24 cellular contexts compared by ENCODE assay signal in genomic region chr19:682678-683320, GRCh38. TPM values are rescaled to one million over a fixed set of nuclear protein-coding genes. Genes with fewer than 3 reads are reported as not detected.
A peak's percentile ranks its signal among the peaks of the same experiment; 100 is the strongest.
DNase-seq lines count a peak whose midpoint lies in the region; ATAC-seq, FAIRE-seq and TF ChIP-seq lines count a peak whose summit lies in the region.
"Had no signal": no experiment of that assay in that cellular context is flagged by ENCODE, and none has a peak within 500 bp of the region (broad histone marks: within the 10 kb centered on the region; RNA-seq: fewer than 3 reads in every experiment).

No MANE protein-coding gene starts in this region.

- TF ChIP-seq RAD21 in HepG2 (CRISPR knock-in tag; IDR thresholded peaks at IDR 0.05): no peak

- peak overlapping the region; percentile 38 for H3K27ac Mint-ChIP-seq in osteocyte (ENCODE audit: unreplicated experiment)
- no peak overlapping the region for H3K27ac Mint-ChIP-seq in stimulated activated naive CD8-positive, alpha-beta T cell treated with anti-CD3 and anti-CD28 coated beads, Interleukin-15, amount 100 ng/mL, for 72 hours
- H3K27ac Mint-ChIP-seq: CD8-positive, alpha-beta T cell had no signal

- no peaks in the 10 kb centered on the region for H3K36me3 ChIP-seq in HepG2 (replicated peaks in 1 of 2; ENCODE audit: control insufficient read depth in 1 of 2, insufficient read depth in 2 of 2, low read length in 2 of 2)
- no peaks in the 10 kb centered on the region for H3K36me3 ChIP-seq in right lobe of liver
- H3K36me3 ChIP-seq in kidney (ENCODE audit: control insufficient read depth in 1 of 2, insufficient read depth in 2 of 2, low read length in 2 of 2): no peaks in the 10 kb centered on the region
- H3K36me3 ChIP-seq: BLaER1 treated with 17β-estradiol and CSF1 and Interleukin-3, amounts not matched to agents 10 nM and 100 nM had no signal

- 84% methylated on average over 8 of the region's 25 CpGs for WGBS in HepG2 (ENCODE audit: low lambda C conversion rate)
- no CpG with 5 or more reads among the region's 25 CpGs for WGBS in right lobe of liver (ENCODE audit: insufficient coverage, low coverage, low lambda C conversion rate, missing lambda C conversion rate)

- H3K79me2 ChIP-seq in HepG2 (ENCODE audit: insufficient read depth, low read length): no peaks in the 10 kb centered on the region

- H3K4me3 ChIP-seq in HepG2 (replicated peaks in 1 of 3; ENCODE audit: insufficient read depth in 1 of 3, low read depth in 2 of 3, low read length in 3 of 3): no peak overlapping the region
- no peak overlapping the region for H3K4me3 ChIP-seq in right lobe of liver
- H3K4me3 ChIP-seq in kidney (ENCODE audit: low read length in 2 of 2): no peak overlapping the region
- H3K4me3 ChIP-seq: BLaER1 treated with 17β-estradiol and CSF1 and Interleukin-3, amounts not matched to agents 10 nM and 100 nM; SJSA1 had no signal

- CTCF ChIA-PET in HepG2 (lab: Yijun Ruan, JAX; ENCODE audit: low intra/inter-chr PET ratio, low total read pairs): no interaction called here

- intact Hi-C loops in HepG2 (cut with micrococcal nuclease; ENCODE audit: unreplicated experiment): no loop called here
- intact Hi-C loops in right lobe of liver (cut with DNase I): no loop called here
- intact Hi-C loops in kidney (cut with DNase I): no loop called here

- in situ Hi-C loops in HepG2 (cut with HindIII; ENCODE audit: extremely low pct_ligation_motif_present, low pct_unique_long_range_greater_than_20kb): no loop called here

- no peak for FAIRE-seq in HepG2 (lab: Jason Lieb, UNC)
- FAIRE-seq in kidney (lab: Jason Lieb, UNC): no peak
- FAIRE-seq: GM12892, GM18507 had no signal

- no peaks in the 10 kb centered on the region for H3K36me3 Mint-ChIP-seq in osteocyte (ENCODE audit: unreplicated experiment)
- H3K36me3 Mint-ChIP-seq: CD8-positive, alpha-beta T cell; IgD-negative memory B cell had no signal

- no peak for DNase-seq in HepG2 (ENCODE audit: low spot score)
- DNase-seq in right lobe of liver: no peak
- peak; percentile 83 for DNase-seq in kidney
- no peak for DNase-seq in osteocyte (ENCODE audit: extremely low spot score, unreplicated experiment)
- DNase-seq in stimulated activated naive CD8-positive, alpha-beta T cell treated with anti-CD3 and anti-CD28 coated beads, Interleukin-15, amount 100 ng/mL, for 72 hours: no peak
- DNase-seq: Calu3; CD8-positive, alpha-beta T cell; DMS79; GOT3; Karpas-422; NCI-H1417 treated with DMSO at 0.1 percent for 48 hours; NCI-H187 treated with DMSO at 0.1 percent for 48 hours; NCI-H226; NCI-H524 had no signal

- H3K27ac ChIP-seq in HepG2 (ENCODE audit: extremely low read length, insufficient read depth, low read length) (no peak overlapping the region), right lobe of liver (no peak overlapping the region), kidney (ENCODE audit: low read depth in 2 of 2, low read length in 2 of 2) (no peak overlapping the region)
- H3K27ac ChIP-seq: HL-60, SJSA1 had no signal

- no peaks in the 10 kb centered on the region for H3K27me3 Mint-ChIP-seq in osteocyte (ENCODE audit: unreplicated experiment)
- no peaks in the 10 kb centered on the region for H3K27me3 Mint-ChIP-seq in stimulated activated naive CD8-positive, alpha-beta T cell treated with anti-CD3 and anti-CD28 coated beads, Interleukin-15, amount 100 ng/mL, for 72 hours

- H3K4me2 ChIP-seq in HepG2 (ENCODE audit: low read depth, low read length): no peak overlapping the region
- H3K4me2 ChIP-seq: BLaER1 treated with 17β-estradiol and CSF1 and Interleukin-3, amounts not matched to agents 10 nM and 100 nM had no signal

- TF ChIP-seq EP300 in HepG2 (IDR thresholded peaks at IDR 0.05; ENCODE audit: low read depth in 2 of 2, low read length in 2 of 2) (no peak), HepG2 (CRISPR knock-in tag; IDR thresholded peaks at IDR 0.05; ENCODE audit: borderline replicate concordance) (no peak)

- TF ChIP-seq POLR2A in HepG2 (IDR thresholded peaks at IDR 0.05; ENCODE audit: insufficient read depth in 1 of 2, low read depth in 2 of 2, low read length in 2 of 2) (no peak), right lobe of liver (IDR thresholded peaks at IDR 0.05) (no peak)

- H3K27me3 ChIP-seq in HepG2 (ENCODE audit: control insufficient read depth in 1 of 2, insufficient read depth in 2 of 2, low read length in 2 of 2) (no peaks in the 10 kb centered on the region), right lobe of liver (no peaks in the 10 kb centered on the region)
- H3K27me3 ChIP-seq: SJSA1 had no signal

- ATAC-seq in HepG2: no peak
- no peak for ATAC-seq in right lobe of liver
- ATAC-seq in stimulated activated naive CD8-positive, alpha-beta T cell treated with anti-CD3 and anti-CD28 coated beads, Interleukin-15, amount 100 ng/mL, for 72 hours: no peak
- no peak for ATAC-seq in HG03521 (IDR thresholded peaks at IDR 0.05; ENCODE audit: unreplicated experiment)
- ATAC-seq in HG03139 (IDR thresholded peaks at IDR 0.05; ENCODE audit: unreplicated experiment): no peak
- ATAC-seq: CD8-positive, alpha-beta T cell had no signal

- H3K9me3 ChIP-seq in HepG2 (ENCODE audit: low read length) (no peaks in the 10 kb centered on the region), right lobe of liver (no peaks in the 10 kb centered on the region), kidney (ENCODE audit: control insufficient read depth in 1 of 2, low read length in 2 of 2) (no peaks in the 10 kb centered on the region)
- H3K9me3 ChIP-seq: BLaER1 treated with 17β-estradiol and CSF1 and Interleukin-3, amounts not matched to agents 10 nM and 100 nM had no signal

- POLR2A ChIA-PET in HepG2 (lab: Yijun Ruan, JAX): interaction anchor here (1.2 kb wide), 1 partner anchor 21 kb away, joined by 6 read pairs; no protein-coding TSS in a partner anchor

- no peaks in the 10 kb centered on the region for H4K20me1 ChIP-seq in HepG2 (ENCODE audit: insufficient read depth, low read length)

- H2AFZ ChIP-seq in HepG2 (ENCODE audit: low read length): no peak overlapping the region

- peaks cover 29% of the 10 kb centered on the region for H3K4me1 ChIP-seq in HepG2 (ENCODE audit: insufficient read depth, low read length)
- peaks cover 0 to 7% (median 0%) of the 10 kb centered on the region in 4 donors for H3K4me1 ChIP-seq in right lobe of liver
- peaks cover 0 to 4% of the 10 kb centered on the region in 2 donors for H3K4me1 ChIP-seq in kidney (ENCODE audit: control insufficient read depth in 1 of 2, insufficient read depth in 1 of 2, low read depth in 1 of 2, low read length in 2 of 2)

- H3K4me1 Mint-ChIP-seq in osteocyte (ENCODE audit: unreplicated experiment): peaks cover 22% of the 10 kb centered on the region
- H3K4me1 Mint-ChIP-seq in stimulated activated naive CD8-positive, alpha-beta T cell treated with anti-CD3 and anti-CD28 coated beads, Interleukin-15, amount 100 ng/mL, for 72 hours: peaks cover 14% of the 10 kb centered on the region

- H3K9ac ChIP-seq in HepG2 (ENCODE audit: insufficient read depth, low read depth, low read length) (no peak overlapping the region), kidney (ENCODE audit: low read length in 2 of 2) (no peak overlapping the region)
- H3K9ac ChIP-seq: BLaER1 treated with 17β-estradiol and CSF1 and Interleukin-3, amounts not matched to agents 10 nM and 100 nM had no signal

- no peak overlapping the region for H3K4me3 Mint-ChIP-seq in osteocyte (ENCODE audit: unreplicated experiment)
- no peak overlapping the region for H3K4me3 Mint-ChIP-seq in stimulated activated naive CD8-positive, alpha-beta T cell treated with anti-CD3 and anti-CD28 coated beads, Interleukin-15, amount 100 ng/mL, for 72 hours
- H3K4me3 Mint-ChIP-seq: CD8-positive, alpha-beta T cell had no signal

- no TSS peak for BruUV-seq in HepG2 (replicated peaks; lab: Mats Ljungman, UMichigan)

- TF ChIP-seq CTCF in HepG2 (CRISPR knock-in tag; IDR thresholded peaks at IDR 0.05): no peak
- TF ChIP-seq CTCF in right lobe of liver (IDR thresholded peaks at IDR 0.05): no peak
- no peak for TF ChIP-seq CTCF in kidney (IDR thresholded peaks at IDR 0.05; ENCODE audit: borderline replicate concordance, extremely low read depth, insufficient read depth)
- no peak for TF ChIP-seq CTCF in osteocyte (IDR thresholded peaks at IDR 0.05)

- H3K9me3 Mint-ChIP-seq in osteocyte (ENCODE audit: unreplicated experiment): no peaks in the 10 kb centered on the region
- H3K9me3 Mint-ChIP-seq in stimulated activated naive CD8-positive, alpha-beta T cell treated with anti-CD3 and anti-CD28 coated beads, Interleukin-15, amount 100 ng/mL, for 72 hours: no peaks in the 10 kb centered on the region
- H3K9me3 Mint-ChIP-seq: CD8-positive, alpha-beta T cell; IgD-negative memory B cell had no signal

RNA-seq across cellular contexts. Expression of gene FSTL3, which starts 6.6 kb away (rescaled TPM):
- total RNA-seq in HepG2 (2016; rRNA removed; fragmentation: Illumina TruSeq; extraction: Trizol): 5.8 and 13.5 TPM in 2 replicates
- 3.3 and 3.8 TPM in 2 replicates for total RNA-seq in HepG2 (2016; cell fraction: cytosol; rRNA removed; fragmentation: Illumina TruSeq; extraction: Trizol; ENCODE audit: low read depth)
- 4.6 and 14.2 TPM in 2 replicates for total RNA-seq in HepG2 (2016; cell fraction: insoluble cytoplasmic fraction; rRNA removed; fragmentation: Illumina TruSeq; extraction: Trizol)
- total RNA-seq in HepG2 (2016; cell fraction: membrane; rRNA removed; fragmentation: Illumina TruSeq; extraction: Trizol): 7.0 and 8.2 TPM in 2 replicates
- 11.9 and 15.2 TPM in 2 replicates for total RNA-seq in HepG2 (2016; cell fraction: nucleus; rRNA removed; fragmentation: Illumina TruSeq; extraction: Trizol)
- polyA plus RNA-seq in HepG2 (2011; rRNA removed): 15.6 and 30.9 TPM in 2 replicates
- polyA plus RNA-seq in HepG2 (2011; cell fraction: cytosol; rRNA removed): 24.5 and 32.7 TPM in 2 replicates
- polyA plus RNA-seq in HepG2 (2011; cell fraction: nucleus; rRNA removed): 151 and 166 TPM in 2 replicates
- 19.0 and 28.0 TPM in 2 replicates for polyA plus RNA-seq in HepG2 (2012)
- 3.1 and 4.0 TPM in 2 replicates for polyA plus RNA-seq in HepG2 (2016; cell fraction: cytosol; fragmentation: Illumina TruSeq; extraction: Trizol; ENCODE audit: low read depth)
- 6.4 and 7.0 TPM in 2 replicates for polyA plus RNA-seq in HepG2 (2016; cell fraction: insoluble cytoplasmic fraction; fragmentation: Illumina TruSeq; extraction: Trizol; ENCODE audit: low read depth)
- polyA plus RNA-seq in HepG2 (2016; cell fraction: membrane; fragmentation: Illumina TruSeq; extraction: Trizol; ENCODE audit: low read depth): 5.8 and 6.2 TPM in 2 replicates
- polyA plus RNA-seq in HepG2 (2016; cell fraction: nucleus; fragmentation: Illumina TruSeq; extraction: Trizol; ENCODE audit: insufficient read depth, low read depth): 30.9 and 40.0 TPM in 2 replicates
- polyA minus RNA-seq in HepG2 (2011; rRNA and poly(A)+ RNA removed; ENCODE audit: low replicate concordance): 28.2 and 70.2 TPM in 2 replicates
- 10.6 and 21.0 TPM in 2 replicates for polyA minus RNA-seq in HepG2 (2011; cell fraction: cytosol; rRNA and poly(A)+ RNA removed)
- polyA minus RNA-seq in HepG2 (2011; cell fraction: nucleus; rRNA and poly(A)+ RNA removed): 6.8 and 7.9 TPM in 2 replicates
- 10 to 100 TPM in 3 of 6 experiments, 1 to 10 TPM in 3; 4.2 to 18.7 (median 10.4) TPM for total RNA-seq in right lobe of liver
- 63.0 TPM for total RNA-seq in kidney
- 23.9 TPM for polyA plus RNA-seq in kidney (ENCODE audit: insufficient read depth, low read depth, low replicate concordance)
- 109 and 111 TPM in 2 replicates for total RNA-seq in osteocyte

RNA-seq across cellular contexts. Expression of gene PRSS57, which starts 12.5 kb away (rescaled TPM):
- total RNA-seq in HepG2 (2016; rRNA removed; fragmentation: Illumina TruSeq; extraction: Trizol): not detected in 2 replicates
- total RNA-seq in HepG2 (2016; cell fraction: cytosol; rRNA removed; fragmentation: Illumina TruSeq; extraction: Trizol; ENCODE audit: low read depth): not detected in 2 replicates
- total RNA-seq in HepG2 (2016; cell fraction: insoluble cytoplasmic fraction; rRNA removed; fragmentation: Illumina TruSeq; extraction: Trizol): not detected in 2 replicates
- not detected in 2 replicates for total RNA-seq in HepG2 (2016; cell fraction: membrane; rRNA removed; fragmentation: Illumina TruSeq; extraction: Trizol)
- not detected in 2 replicates for total RNA-seq in HepG2 (2016; cell fraction: nucleus; rRNA removed; fragmentation: Illumina TruSeq; extraction: Trizol)
- 0.12 and 0.20 TPM in 2 replicates for polyA plus RNA-seq in HepG2 (2011; rRNA removed)
- 0.10 and 0.20 TPM in 2 replicates for polyA plus RNA-seq in HepG2 (2011; cell fraction: cytosol; rRNA removed)
- polyA plus RNA-seq in HepG2 (2011; cell fraction: nucleus; rRNA removed): not detected in 2 replicates
- polyA plus RNA-seq in HepG2 (2012): 0.13 and 0.16 TPM in 2 replicates
- polyA plus RNA-seq in HepG2 (2016; cell fraction: cytosol; fragmentation: Illumina TruSeq; extraction: Trizol; ENCODE audit: low read depth): not detected in 2 replicates
- not detected in 2 replicates for polyA plus RNA-seq in HepG2 (2016; cell fraction: insoluble cytoplasmic fraction; fragmentation: Illumina TruSeq; extraction: Trizol; ENCODE audit: low read depth)
- polyA plus RNA-seq in HepG2 (2016; cell fraction: membrane; fragmentation: Illumina TruSeq; extraction: Trizol; ENCODE audit: low read depth): not detected in 2 replicates
- not detected in 2 replicates for polyA plus RNA-seq in HepG2 (2016; cell fraction: nucleus; fragmentation: Illumina TruSeq; extraction: Trizol; ENCODE audit: insufficient read depth, low read depth)
- polyA minus RNA-seq in HepG2 (2011; rRNA and poly(A)+ RNA removed; ENCODE audit: low replicate concordance): not detected in 2 replicates
- polyA minus RNA-seq in HepG2 (2011; cell fraction: cytosol; rRNA and poly(A)+ RNA removed): not detected in 2 replicates
- polyA minus RNA-seq in HepG2 (2011; cell fraction: nucleus; rRNA and poly(A)+ RNA removed): not detected in 2 replicates
- total RNA-seq in right lobe of liver: under 1 TPM in 1 of 6 experiments, not detected in 5; 0.20 TPM
- not detected for total RNA-seq in kidney
- not detected for polyA plus RNA-seq in kidney (ENCODE audit: insufficient read depth, low read depth, low replicate concordance)
- not detected in 2 replicates for total RNA-seq in osteocyte
- total RNA-seq: Calu3; CD8-positive, alpha-beta T cell; HT1080; MCF 10A; SJSA1 had no signal
- polyA plus RNA-seq: IgD-negative memory B cell had no signal

RNA-seq across cellular contexts. Expression of gene RNF126, which starts 19.8 kb away (rescaled TPM):
- total RNA-seq in HepG2 (2016; rRNA removed; fragmentation: Illumina TruSeq; extraction: Trizol): 18.5 and 34.0 TPM in 2 replicates
- total RNA-seq in HepG2 (2016; cell fraction: cytosol; rRNA removed; fragmentation: Illumina TruSeq; extraction: Trizol; ENCODE audit: low read depth): 60.7 and 62.9 TPM in 2 replicates
- 14.0 and 32.5 TPM in 2 replicates for total RNA-seq in HepG2 (2016; cell fraction: insoluble cytoplasmic fraction; rRNA removed; fragmentation: Illumina TruSeq; extraction: Trizol)
- total RNA-seq in HepG2 (2016; cell fraction: membrane; rRNA removed; fragmentation: Illumina TruSeq; extraction: Trizol): 51.8 and 70.5 TPM in 2 replicates
- total RNA-seq in HepG2 (2016; cell fraction: nucleus; rRNA removed; fragmentation: Illumina TruSeq; extraction: Trizol): 20.4 and 26.7 TPM in 2 replicates
- polyA plus RNA-seq in HepG2 (2011; rRNA removed): 23.2 and 24.6 TPM in 2 replicates
- 21.4 and 33.6 TPM in 2 replicates for polyA plus RNA-seq in HepG2 (2011; cell fraction: cytosol; rRNA removed)
- polyA plus RNA-seq in HepG2 (2011; cell fraction: nucleus; rRNA removed): 96.9 and 98.7 TPM in 2 replicates
- 47.4 and 51.2 TPM in 2 replicates for polyA plus RNA-seq in HepG2 (2012)
- polyA plus RNA-seq in HepG2 (2016; cell fraction: cytosol; fragmentation: Illumina TruSeq; extraction: Trizol; ENCODE audit: low read depth): 83.7 and 90.8 TPM in 2 replicates
- polyA plus RNA-seq in HepG2 (2016; cell fraction: insoluble cytoplasmic fraction; fragmentation: Illumina TruSeq; extraction: Trizol; ENCODE audit: low read depth): 29.9 and 39.9 TPM in 2 replicates
- polyA plus RNA-seq in HepG2 (2016; cell fraction: membrane; fragmentation: Illumina TruSeq; extraction: Trizol; ENCODE audit: low read depth): 79.7 and 88.6 TPM in 2 replicates
- polyA plus RNA-seq in HepG2 (2016; cell fraction: nucleus; fragmentation: Illumina TruSeq; extraction: Trizol; ENCODE audit: insufficient read depth, low read depth): 75.9 and 77.0 TPM in 2 replicates
- 10.7 and 26.6 TPM in 2 replicates for polyA minus RNA-seq in HepG2 (2011; rRNA and poly(A)+ RNA removed; ENCODE audit: low replicate concordance)
- polyA minus RNA-seq in HepG2 (2011; cell fraction: cytosol; rRNA and poly(A)+ RNA removed): 18.3 and 21.9 TPM in 2 replicates
- 28.0 and 36.3 TPM in 2 replicates for polyA minus RNA-seq in HepG2 (2011; cell fraction: nucleus; rRNA and poly(A)+ RNA removed)
- 10 to 100 TPM; 18.3 to 85.0 (median 28.8) TPM for total RNA-seq in right lobe of liver
- total RNA-seq in kidney: 38.0 TPM
- polyA plus RNA-seq in kidney (ENCODE audit: insufficient read depth, low read depth, low replicate concordance): 33.3 TPM
- total RNA-seq in osteocyte: 37.3 and 40.8 TPM in 2 replicates

RNA-seq across cellular contexts. Expression of gene PALM, which starts 25.9 kb away (rescaled TPM):
- total RNA-seq in HepG2 (2016; rRNA removed; fragmentation: Illumina TruSeq; extraction: Trizol) (9.7 and 10.8 TPM in 2 replicates), right lobe of liver (10 to 100 TPM in 2 of 6 experiments, 1 to 10 TPM in 4; 4.6 to 12.7 (median 7.1) TPM), kidney (49.4 TPM), osteocyte (236 and 251 TPM in 2 replicates)
- 8.3 and 10.1 TPM in 2 replicates for total RNA-seq in HepG2 (2016; cell fraction: cytosol; rRNA removed; fragmentation: Illumina TruSeq; extraction: Trizol; ENCODE audit: low read depth)
- total RNA-seq in HepG2 (2016; cell fraction: insoluble cytoplasmic fraction; rRNA removed; fragmentation: Illumina TruSeq; extraction: Trizol): 6.4 and 11.8 TPM in 2 replicates
- total RNA-seq in HepG2 (2016; cell fraction: membrane; rRNA removed; fragmentation: Illumina TruSeq; extraction: Trizol): 16.6 and 19.9 TPM in 2 replicates
- total RNA-seq in HepG2 (2016; cell fraction: nucleus; rRNA removed; fragmentation: Illumina TruSeq; extraction: Trizol): 6.7 and 6.9 TPM in 2 replicates
- polyA plus RNA-seq in HepG2 (2011; rRNA removed) (4.0 and 5.4 TPM in 2 replicates), kidney (ENCODE audit: insufficient read depth, low read depth, low replicate concordance) (92.3 TPM)
- polyA plus RNA-seq in HepG2 (2011; cell fraction: cytosol; rRNA removed): 3.7 and 4.7 TPM in 2 replicates
- polyA plus RNA-seq in HepG2 (2011; cell fraction: nucleus; rRNA removed): 6.0 and 7.8 TPM in 2 replicates
- polyA plus RNA-seq in HepG2 (2012): 12.4 and 19.1 TPM in 2 replicates
- 9.4 and 11.9 TPM in 2 replicates for polyA plus RNA-seq in HepG2 (2016; cell fraction: cytosol; fragmentation: Illumina TruSeq; extraction: Trizol; ENCODE audit: low read depth)
- 15.1 and 19.3 TPM in 2 replicates for polyA plus RNA-seq in HepG2 (2016; cell fraction: insoluble cytoplasmic fraction; fragmentation: Illumina TruSeq; extraction: Trizol; ENCODE audit: low read depth)
- polyA plus RNA-seq in HepG2 (2016; cell fraction: membrane; fragmentation: Illumina TruSeq; extraction: Trizol; ENCODE audit: low read depth): 19.1 and 21.1 TPM in 2 replicates
- polyA plus RNA-seq in HepG2 (2016; cell fraction: nucleus; fragmentation: Illumina TruSeq; extraction: Trizol; ENCODE audit: insufficient read depth, low read depth): 18.9 and 19.6 TPM in 2 replicates
- polyA minus RNA-seq in HepG2 (2011; rRNA and poly(A)+ RNA removed; ENCODE audit: low replicate concordance): 1.1 and 5.2 TPM in 2 replicates
- polyA minus RNA-seq in HepG2 (2011; cell fraction: cytosol; rRNA and poly(A)+ RNA removed): 5.4 and 5.6 TPM in 2 replicates
- 2.2 TPM in 2 replicates for polyA minus RNA-seq in HepG2 (2011; cell fraction: nucleus; rRNA and poly(A)+ RNA removed)
- total RNA-seq: CD8-positive, alpha-beta T cell; HT1080; SJSA1 had no signal
- polyA plus RNA-seq: IgD-negative memory B cell had no signal

RNA-seq across cellular contexts. Expression of gene FGF22, which starts 43.1 kb away (rescaled TPM):
- total RNA-seq in HepG2 (2016; rRNA removed; fragmentation: Illumina TruSeq; extraction: Trizol): 0.24 TPM in 1 of 2 replicates, not detected in the other
- total RNA-seq in HepG2 (2016; cell fraction: cytosol; rRNA removed; fragmentation: Illumina TruSeq; extraction: Trizol; ENCODE audit: low read depth): not detected in 2 replicates
- 0.09 TPM in 1 of 2 replicates, not detected in the other for total RNA-seq in HepG2 (2016; cell fraction: insoluble cytoplasmic fraction; rRNA removed; fragmentation: Illumina TruSeq; extraction: Trizol)
- 0.17 and 0.19 TPM in 2 replicates for total RNA-seq in HepG2 (2016; cell fraction: membrane; rRNA removed; fragmentation: Illumina TruSeq; extraction: Trizol)
- total RNA-seq in HepG2 (2016; cell fraction: nucleus; rRNA removed; fragmentation: Illumina TruSeq; extraction: Trizol): not detected in 2 replicates
- polyA plus RNA-seq in HepG2 (2011; rRNA removed): 0.07 TPM in 1 of 2 replicates, not detected in the other
- not detected in 2 replicates for polyA plus RNA-seq in HepG2 (2011; cell fraction: cytosol; rRNA removed)
- not detected in 2 replicates for polyA plus RNA-seq in HepG2 (2011; cell fraction: nucleus; rRNA removed)
- polyA plus RNA-seq in HepG2 (2012): 0.09 and 0.27 TPM in 2 replicates
- 0.08 and 0.16 TPM in 2 replicates for polyA plus RNA-seq in HepG2 (2016; cell fraction: cytosol; fragmentation: Illumina TruSeq; extraction: Trizol; ENCODE audit: low read depth)
- polyA plus RNA-seq in HepG2 (2016; cell fraction: insoluble cytoplasmic fraction; fragmentation: Illumina TruSeq; extraction: Trizol; ENCODE audit: low read depth): not detected in 2 replicates
- polyA plus RNA-seq in HepG2 (2016; cell fraction: membrane; fragmentation: Illumina TruSeq; extraction: Trizol; ENCODE audit: low read depth): 0.13 TPM in 1 of 2 replicates, not detected in the other
- 0.33 TPM in 1 of 2 replicates, not detected in the other for polyA plus RNA-seq in HepG2 (2016; cell fraction: nucleus; fragmentation: Illumina TruSeq; extraction: Trizol; ENCODE audit: insufficient read depth, low read depth)
- not detected in 2 replicates for polyA minus RNA-seq in HepG2 (2011; rRNA and poly(A)+ RNA removed; ENCODE audit: low replicate concordance)
- not detected in 2 replicates for polyA minus RNA-seq in HepG2 (2011; cell fraction: cytosol; rRNA and poly(A)+ RNA removed)
- polyA minus RNA-seq in HepG2 (2011; cell fraction: nucleus; rRNA and poly(A)+ RNA removed): not detected in 2 replicates
- under 1 TPM in 1 of 6 experiments, not detected in 5; 0.15 TPM for total RNA-seq in right lobe of liver
- total RNA-seq in kidney: 0.19 TPM
- 0.71 TPM for polyA plus RNA-seq in kidney (ENCODE audit: insufficient read depth, low read depth, low replicate concordance)
- total RNA-seq in osteocyte: 0.81 TPM in 1 of 2 replicates, not detected in the other
- total RNA-seq: HT1080, MCF 10A had no signal
- polyA plus RNA-seq: IgD-negative memory B cell had no signal
